ENCODE assay signal across 15 cellular contexts in genomic region chr13:40148103-40148502, GRCh38.
DNase-seq lines count a peak whose midpoint lies in the region; ATAC-seq, FAIRE-seq and TF ChIP-seq lines count a peak whose summit lies in the region.
"Had no signal": no experiment of that assay in that cellular context is flagged by ENCODE, and none has a peak within 500 bp of the region (broad histone marks: within the 10 kb centered on the region; RNA-seq: fewer than 3 reads in every experiment).

No MANE protein-coding gene starts in this region.

- H3K4me2 ChIP-seq in OCI-LY7 (ENCODE audit: low read length) = no peak overlapping the region

- CTCF ChIA-PET in CD8-positive, alpha-beta T cell (lab: Charles Lee) = interaction anchor here (1.2 kb wide), 1 partner anchor 37 kb away, joined by 3 read pairs; no protein-coding TSS in a partner anchor
- CTCF ChIA-PET in OCI-LY7 (lab: Charles Lee; ENCODE audit: unreplicated experiment) = interaction anchor here (1.2 kb wide), 1 partner anchor 36 kb away, joined by 3 read pairs; no protein-coding TSS in a partner anchor

- no peaks in the 10 kb centered on the region for H3K9me3 Mint-ChIP-seq in CD8-positive, alpha-beta T cell
- H3K9me3 Mint-ChIP-seq in activated naive CD4-positive, alpha-beta T cell treated with anti-CD3 and anti-CD28 coated beads, Interleukin-2, amount 50 U/mL, for 72 hours = peaks cover 0 to 21% of the 10 kb centered on the region in 2 donors

- H3K36me3 ChIP-seq in CD8-positive, alpha-beta T cell (ENCODE audit: insufficient read depth, low read length) = no peaks in the 10 kb centered on the region
- H3K36me3 ChIP-seq in OCI-LY7 (ENCODE audit: insufficient read depth, low read length) = no peaks in the 10 kb centered on the region
- H3K36me3 ChIP-seq: left lung had no signal

- intact Hi-C loops in CD8-positive, alpha-beta T cell (cut with DNase I, micrococcal nuclease) = loop anchor here in 1 of 2 experiments (5.0 to 10.0 kb wide), 2 partner anchors 39 to 53 kb away; no protein-coding TSS in a partner anchor
- intact Hi-C loops in OCI-LY7 (cut with micrococcal nuclease; ENCODE audit: unreplicated experiment) = loop anchor here (5.0 kb wide), 1 partner anchor 81 kb away; no protein-coding TSS in a partner anchor

- ATAC-seq in CD8-positive, alpha-beta T cell = peak; percentile 81
- ATAC-seq in activated naive CD4-positive, alpha-beta T cell treated with anti-CD3 and anti-CD28 coated beads, Interleukin-2, amount 50 U/mL, for 72 hours = peak; percentile 67 to 88
- no peak for ATAC-seq in HG02588 (IDR thresholded peaks at IDR 0.05; ENCODE audit: unreplicated experiment)
- ATAC-seq: left lung had no signal

- H3K4me1 Mint-ChIP-seq in CD8-positive, alpha-beta T cell (ENCODE audit: low read depth) = peaks cover 62% of the 10 kb centered on the region

- POLR2A ChIA-PET in CD8-positive, alpha-beta T cell (lab: Charles Lee) = interaction anchor here (0.5 to 1.2 kb wide), 3 partner anchors 18 to 472 kb away, joined by 3 to 4 read pairs (median 3); no protein-coding TSS in a partner anchor
- POLR2A ChIA-PET in OCI-LY7 (lab: Charles Lee) = interaction anchor here (0.7 to 1.1 kb wide), 3 partner anchors 8 to 517 kb away, joined by 3 to 4 read pairs (median 4); no protein-coding TSS in a partner anchor

- no peak overlapping the region for H3K4me3 Mint-ChIP-seq in CD8-positive, alpha-beta T cell
- H3K4me3 Mint-ChIP-seq: B cell had no signal

- no peaks in the 10 kb centered on the region for H3K36me3 Mint-ChIP-seq in CD8-positive, alpha-beta T cell
- peaks cover 0 to 23% of the 10 kb centered on the region in 2 donors for H3K36me3 Mint-ChIP-seq in activated naive CD4-positive, alpha-beta T cell treated with anti-CD3 and anti-CD28 coated beads, Interleukin-2, amount 50 U/mL, for 72 hours

- DNase-seq in CD8-positive, alpha-beta T cell = peak in 2 of 7 experiments; percentile 33 to 44
- peak; percentile 57 for DNase-seq in activated CD4-positive, alpha-beta T cell treated with anti-CD3 and anti-CD28 coated beads for 4 hours
- DNase-seq in activated naive CD4-positive, alpha-beta T cell treated with anti-CD3 and anti-CD28 coated beads, Interleukin-2, amount 50 U/mL, for 72 hours (ENCODE audit: low spot score in 2 of 2) = peak in 1 of 2 donors; percentile 64
- peak; percentile 54 for DNase-seq in stimulated activated CD4-positive, alpha-beta T cell treated with anti-CD3 and anti-CD28 coated beads, Interleukin-1b, Interleukin-23, amount 100 ng/mL, for 48 hours
- DNase-seq in RCC 7860 (ENCODE audit: low spot score) (no peak), OCI-LY7 (ENCODE audit: low spot score) (no peak), SKM-1 (lab: John Stamatoyannopoulos, UW; ENCODE audit: unreplicated experiment) (no peak)
- DNase-seq: activated gamma-delta T cell treated with Interleukin-2 at 50 U/mL for 16 hours, caudate nucleus, DMS153, foreskin fibroblast, left lung, NCI-H1694 had no signal

- H3K27ac ChIP-seq in CD8-positive, alpha-beta T cell (ENCODE audit: low read depth, low read length) = no peak overlapping the region
- no peak overlapping the region for H3K27ac ChIP-seq in OCI-LY7 (ENCODE audit: low read depth, low read length, poor library complexity, severe bottlenecking)

- H4K20me1 ChIP-seq in OCI-LY7 (ENCODE audit: insufficient read depth, low read length) = no peaks in the 10 kb centered on the region

- no TSS peak for BruUV-seq in OCI-LY7 (replicated peaks; lab: Mats Ljungman, UMichigan)

- H3K4me3 ChIP-seq in CD8-positive, alpha-beta T cell (ENCODE audit: low read depth, low read length) = no peak overlapping the region
- no peak overlapping the region for H3K4me3 ChIP-seq in OCI-LY7 (ENCODE audit: low read depth, low read length, poor library complexity, severe bottlenecking)
- H3K4me3 ChIP-seq: left lung had no signal

- no peak overlapping the region for H2AFZ ChIP-seq in OCI-LY7 (ENCODE audit: low read length)

- no peaks in the 10 kb centered on the region for H3K27me3 Mint-ChIP-seq in CD8-positive, alpha-beta T cell (ENCODE audit: low read depth)

- no peaks in the 10 kb centered on the region for H3K9me2 ChIP-seq in OCI-LY7 (ENCODE audit: insufficient read depth, low read length)

- TF ChIP-seq CTCF in CD8-positive, alpha-beta T cell (IDR thresholded peaks at IDR 0.05) = no peak
- TF ChIP-seq CTCF in OCI-LY7 (conservative IDR thresholded peaks at IDR 0.05; ENCODE audit: low read length) = no peak

- no peaks in the 10 kb centered on the region for H3K27me3 ChIP-seq in CD8-positive, alpha-beta T cell (ENCODE audit: insufficient read depth, low read length)
- H3K27me3 ChIP-seq: left lung had no signal

- H3K27ac Mint-ChIP-seq in CD8-positive, alpha-beta T cell = peak overlapping the region; percentile 77
- H3K27ac Mint-ChIP-seq in activated naive CD4-positive, alpha-beta T cell treated with anti-CD3 and anti-CD28 coated beads, Interleukin-2, amount 50 U/mL, for 72 hours = peak overlapping the region; percentile 85 to 97
- H3K27ac Mint-ChIP-seq: B cell had no signal

- peaks cover 35% of the 10 kb centered on the region for H3K4me1 ChIP-seq in CD8-positive, alpha-beta T cell (ENCODE audit: insufficient read depth, low read length)
- H3K4me1 ChIP-seq in OCI-LY7 (ENCODE audit: insufficient read depth, low read length, poor library complexity, severe bottlenecking) = peaks cover 48% of the 10 kb centered on the region
- H3K4me1 ChIP-seq: left lung had no signal

- no peaks in the 10 kb centered on the region for H3K79me2 ChIP-seq in OCI-LY7 (ENCODE audit: insufficient read depth, low read depth, low read length)

- FAIRE-seq in RCC 7860 (lab: Jason Lieb, UNC) = no peak

- H3K9me3 ChIP-seq in CD8-positive, alpha-beta T cell (ENCODE audit: low read length) = no peaks in the 10 kb centered on the region
- no peaks in the 10 kb centered on the region for H3K9me3 ChIP-seq in OCI-LY7 (ENCODE audit: low read length)
- H3K9me3 ChIP-seq: left lung had no signal

Comparison
In these comparisons a context has a peak if more than half of its experiments do, and no peak if none do; other contexts are left out.
1. DNase-seq: peak in activated CD4-positive, alpha-beta T cell treated with anti-CD3 and anti-CD28 coated beads for 4 hours (2 of 2) and stimulated activated CD4-positive, alpha-beta T cell treated with anti-CD3 and anti-CD28 coated beads, Interleukin-1b, Interleukin-23, amount 100 ng/mL, for 48 hours (single experiment); none in RCC 7860 (single experiment), OCI-LY7 (single experiment) and SKM-1 (single experiment).